8 cellular contexts compared by ENCODE assay signal in genomic region chr1:10210841-10211804, GRCh38. TPM values are rescaled to one million over a fixed set of nuclear protein-coding genes. Genes with fewer than 3 reads are reported as not detected.
DNase-seq lines count a peak whose midpoint lies in the region; ATAC-seq and TF ChIP-seq lines count a peak whose summit lies in the region.

No MANE protein-coding gene starts in this region.

- H3K4me3 ChIP-seq in ascending aorta (peak overlapping the region; percentile 93 to 99), left ventricle myocardium inferior (peak overlapping the region; percentile 98), ovary (peak overlapping the region; percentile 89)

- H3K27me3 ChIP-seq in ascending aorta, result no peaks in the 10 kb centered on the region
- H3K27me3 ChIP-seq in left ventricle myocardium inferior (ENCODE audit: low read depth), result no peaks in the 10 kb centered on the region
- H3K27me3 ChIP-seq in ovary, result no peaks in the 10 kb centered on the region

- DNase-seq in AG08395 (ENCODE audit: low spot score) (peak; percentile 88), RKO (ENCODE audit: low spot score) (peak; percentile 97), ascending aorta (ENCODE audit: low spot score in 2 of 2) (peak; percentile 92 to 98), left ventricle myocardium inferior (peak; percentile 92), ovary (peak; percentile 86 to 96 (median 93))

- H3K4me1 ChIP-seq in ascending aorta, result peaks cover 0 to 30% of the 10 kb centered on the region in 2 donors
- peaks cover 63% of the 10 kb centered on the region for H3K4me1 ChIP-seq in left ventricle myocardium inferior
- H3K4me1 ChIP-seq in ovary (ENCODE audit: insufficient read depth), result peaks cover 12% of the 10 kb centered on the region

- TF ChIP-seq CTCF in ascending aorta (IDR thresholded peaks at IDR 0.05) (no peak), left ventricle myocardium inferior (IDR thresholded peaks at IDR 0.05; ENCODE audit: borderline replicate concordance) (no peak), ovary (IDR thresholded peaks at IDR 0.05) (no peak)

- peak; percentile 6 for ATAC-seq in GM18909 (IDR thresholded peaks at IDR 0.05; ENCODE audit: poor library complexity, unreplicated experiment)
- peak; percentile 2 for ATAC-seq in HG03521 (IDR thresholded peaks at IDR 0.05; ENCODE audit: unreplicated experiment)
- no peak for ATAC-seq in GM18511 (IDR thresholded peaks at IDR 0.05; ENCODE audit: unreplicated experiment)

- no peaks in the 10 kb centered on the region for H3K36me3 ChIP-seq in ascending aorta
- no peaks in the 10 kb centered on the region for H3K36me3 ChIP-seq in left ventricle myocardium inferior
- H3K36me3 ChIP-seq in ovary, result no peaks in the 10 kb centered on the region

- no peak for TF ChIP-seq EP300 in ovary (IDR thresholded peaks at IDR 0.05)

- WGBS in ovary, 3 donors, result 1% methylated on average over 19 to 69 of the region's 69 CpGs

- H3K27ac ChIP-seq in ascending aorta (peak overlapping the region; percentile 99 to 100), left ventricle myocardium inferior (replicated peaks) (peak overlapping the region; percentile 100), ovary (peak overlapping the region; percentile 96 to 99)

- intact Hi-C loops in ascending aorta (cut with DNase I), result loop anchor here (1.0 to 5.0 kb wide), 8 partner anchors 41 to 300 kb away; partner anchors contain the start of genes CTNNBIP1, LZIC, NMNAT1 and UBE4B
- intact Hi-C loops in left ventricle myocardium inferior (cut with micrococcal nuclease), result no loop called here
- intact Hi-C loops in ovary (cut with DNase I), result loop anchor here in 1 of 4 donors (2.0 kb wide), 1 partner anchor 178 kb away; the partner anchor contains the start of gene UBE4B

- H3K9me3 ChIP-seq in ascending aorta (no peaks in the 10 kb centered on the region), left ventricle myocardium inferior (replicated peaks) (no peaks in the 10 kb centered on the region), ovary (no peaks in the 10 kb centered on the region)

- peak; percentile 28 for TF ChIP-seq POLR2A in ovary (IDR thresholded peaks at IDR 0.05)

RNA-seq across cellular contexts. Expression of gene KIF1B, which starts 0.8 kb away (rescaled TPM):
- total RNA-seq in ascending aorta, result 13.4 TPM
- total RNA-seq in left ventricle myocardium inferior, result 78.4 TPM
- total RNA-seq in ovary, result 10 to 100 TPM; 34.8 to 44.2 (median 38.0) TPM
- 10 to 100 TPM; 11.5 to 27.7 TPM for polyA plus RNA-seq in ovary
